1 cellular context compared by ENCODE assay signal in the genomic region with DNA sequence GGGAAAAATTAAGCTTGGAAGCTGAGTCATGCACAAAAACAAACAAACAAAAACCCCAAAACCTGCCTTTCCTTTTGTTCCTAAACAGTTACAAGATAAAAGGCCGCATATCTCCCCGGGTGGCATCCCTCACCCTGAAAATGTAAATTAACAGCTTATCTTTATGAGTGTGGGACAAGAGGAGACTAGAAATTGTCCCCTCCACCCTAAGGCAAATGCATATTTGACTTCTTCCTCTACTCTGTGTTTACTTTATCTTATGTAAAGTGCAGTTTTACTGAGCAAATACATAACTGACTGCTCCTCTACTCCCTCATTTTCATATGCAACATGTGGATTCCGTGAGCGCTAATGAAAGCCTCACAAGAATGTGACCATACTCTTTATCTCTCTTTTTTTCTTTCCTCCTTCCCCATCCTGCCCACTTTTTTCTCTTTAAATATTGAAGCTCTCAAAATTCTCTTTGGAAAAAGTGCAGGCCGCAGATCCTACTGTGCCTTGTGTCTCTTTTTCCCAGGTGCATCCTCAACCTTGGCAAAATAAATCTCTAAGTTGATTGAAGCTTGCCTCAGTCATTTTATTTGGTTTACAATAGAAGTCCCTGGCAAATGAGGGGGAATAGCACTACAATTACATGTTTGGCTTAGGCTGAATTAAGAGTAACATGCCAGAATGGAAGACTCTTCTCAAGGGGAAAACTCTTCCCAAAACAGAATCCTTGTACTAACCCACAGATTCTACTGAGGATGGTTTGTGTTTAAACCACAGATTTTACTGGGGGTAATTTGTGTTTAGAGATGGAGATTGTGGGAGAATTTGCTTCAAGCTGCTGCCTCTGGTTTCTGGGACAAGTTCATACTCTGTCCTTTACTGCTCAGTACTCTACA.
TF ChIP-seq lines count a peak whose summit lies in the region.

No MANE protein-coding gene starts in this region.

TF ChIP-seq in SK-N-SH treated with all-trans-retinoic acid at 6 μM for 48 hours, 23 proteins besides CTCF, POLR2A, EP300 and RAD21 (continued from another document):
- TF ChIP-seq, protein P1, sequence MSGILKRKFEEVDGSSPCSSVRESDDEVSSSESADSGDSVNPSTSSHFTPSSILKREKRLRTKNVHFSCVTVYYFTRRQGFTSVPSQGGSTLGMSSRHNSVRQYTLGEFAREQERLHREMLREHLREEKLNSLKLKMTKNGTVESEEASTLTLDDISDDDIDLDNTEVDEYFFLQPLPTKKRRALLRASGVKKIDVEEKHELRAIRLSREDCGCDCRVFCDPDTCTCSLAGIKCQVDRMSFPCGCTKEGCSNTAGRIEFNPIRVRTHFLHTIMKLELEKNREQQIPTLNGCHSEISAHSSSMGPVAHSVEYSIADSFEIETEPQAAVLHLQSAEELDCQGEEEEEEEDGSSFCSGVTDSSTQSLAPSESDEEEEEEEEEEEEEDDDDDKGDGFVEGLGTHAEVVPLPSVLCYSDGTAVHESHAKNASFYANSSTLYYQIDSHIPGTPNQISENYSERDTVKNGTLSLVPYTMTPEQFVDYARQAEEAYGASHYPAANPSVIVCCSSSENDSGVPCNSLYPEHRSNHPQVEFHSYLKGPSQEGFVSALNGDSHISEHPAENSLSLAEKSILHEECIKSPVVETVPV (CRISPR knock-in tag; IDR thresholded peaks at IDR 0.05): no peak
- TF ChIP-seq ZNF70 (CRISPR knock-in tag; IDR thresholded peaks at IDR 0.05) (no peak), PPARA (CRISPR knock-in tag; IDR thresholded peaks at IDR 0.05; ENCODE audit: borderline replicate concordance) (no peak), OSR1 (CRISPR knock-in tag; IDR thresholded peaks at IDR 0.05) (no peak), GLIS3 (CRISPR knock-in tag; IDR thresholded peaks at IDR 0.05) (no peak), SNAI2 (CRISPR knock-in tag; IDR thresholded peaks at IDR 0.05) (no peak), ZC3H10 (CRISPR knock-in tag; IDR thresholded peaks at IDR 0.05) (no peak), BACH2 (CRISPR knock-in tag; IDR thresholded peaks at IDR 0.05; ENCODE audit: borderline replicate concordance) (no peak)
- TF ChIP-seq, protein P2, sequence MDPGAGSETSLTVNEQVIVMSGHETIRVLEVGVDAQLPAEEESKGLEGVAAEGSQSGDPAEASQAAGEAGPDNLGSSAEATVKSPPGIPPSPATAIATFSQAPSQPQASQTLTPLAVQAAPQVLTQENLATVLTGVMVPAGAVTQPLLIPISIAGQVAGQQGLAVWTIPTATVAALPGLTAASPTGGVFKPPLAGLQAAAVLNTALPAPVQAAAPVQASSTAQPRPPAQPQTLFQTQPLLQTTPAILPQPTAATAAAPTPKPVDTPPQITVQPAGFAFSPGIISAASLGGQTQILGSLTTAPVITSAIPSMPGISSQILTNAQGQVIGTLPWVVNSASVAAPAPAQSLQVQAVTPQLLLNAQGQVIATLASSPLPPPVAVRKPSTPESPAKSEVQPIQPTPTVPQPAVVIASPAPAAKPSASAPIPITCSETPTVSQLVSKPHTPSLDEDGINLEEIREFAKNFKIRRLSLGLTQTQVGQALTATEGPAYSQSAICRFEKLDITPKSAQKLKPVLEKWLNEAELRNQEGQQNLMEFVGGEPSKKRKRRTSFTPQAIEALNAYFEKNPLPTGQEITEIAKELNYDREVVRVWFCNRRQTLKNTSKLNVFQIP (CRISPR knock-in tag; IDR thresholded peaks at IDR 0.05; ENCODE audit: borderline replicate concordance, low read depth): no peak
- TF ChIP-seq, protein P3, sequence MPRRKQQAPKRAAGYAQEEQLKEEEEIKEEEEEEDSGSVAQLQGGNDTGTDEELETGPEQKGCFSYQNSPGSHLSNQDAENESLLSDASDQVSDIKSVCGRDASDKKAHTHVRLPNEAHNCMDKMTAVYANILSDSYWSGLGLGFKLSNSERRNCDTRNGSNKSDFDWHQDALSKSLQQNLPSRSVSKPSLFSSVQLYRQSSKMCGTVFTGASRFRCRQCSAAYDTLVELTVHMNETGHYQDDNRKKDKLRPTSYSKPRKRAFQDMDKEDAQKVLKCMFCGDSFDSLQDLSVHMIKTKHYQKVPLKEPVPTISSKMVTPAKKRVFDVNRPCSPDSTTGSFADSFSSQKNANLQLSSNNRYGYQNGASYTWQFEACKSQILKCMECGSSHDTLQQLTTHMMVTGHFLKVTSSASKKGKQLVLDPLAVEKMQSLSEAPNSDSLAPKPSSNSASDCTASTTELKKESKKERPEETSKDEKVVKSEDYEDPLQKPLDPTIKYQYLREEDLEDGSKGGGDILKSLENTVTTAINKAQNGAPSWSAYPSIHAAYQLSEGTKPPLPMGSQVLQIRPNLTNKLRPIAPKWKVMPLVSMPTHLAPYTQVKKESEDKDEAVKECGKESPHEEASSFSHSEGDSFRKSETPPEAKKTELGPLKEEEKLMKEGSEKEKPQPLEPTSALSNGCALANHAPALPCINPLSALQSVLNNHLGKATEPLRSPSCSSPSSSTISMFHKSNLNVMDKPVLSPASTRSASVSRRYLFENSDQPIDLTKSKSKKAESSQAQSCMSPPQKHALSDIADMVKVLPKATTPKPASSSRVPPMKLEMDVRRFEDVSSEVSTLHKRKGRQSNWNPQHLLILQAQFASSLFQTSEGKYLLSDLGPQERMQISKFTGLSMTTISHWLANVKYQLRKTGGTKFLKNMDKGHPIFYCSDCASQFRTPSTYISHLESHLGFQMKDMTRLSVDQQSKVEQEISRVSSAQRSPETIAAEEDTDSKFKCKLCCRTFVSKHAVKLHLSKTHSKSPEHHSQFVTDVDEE (CRISPR knock-in tag; IDR thresholded peaks at IDR 0.05): no peak
